In genomic region chr5:91092859-91093843, GRCh38 we compare ENCODE assay signal across 25 cellular contexts.
"Had no signal": no experiment of that assay in that cellular context is flagged by ENCODE, and none has a peak within 500 bp of the region (broad histone marks: within the 10 kb centered on the region; RNA-seq: fewer than 3 reads in every experiment).

No MANE protein-coding gene starts in this region.

- H3K9me3 ChIP-seq: breast epithelium, gastroesophageal sphincter, neutrophil, pancreas, right atrium auricular region, testis, uterus had no signal

- FAIRE-seq: colon, keratinocyte, pancreas had no signal

- H3K4me1 ChIP-seq: breast epithelium, testis, uterus had no signal

- ATAC-seq: activated CD4-positive, alpha-beta T cell treated with anti-CD3 and anti-CD28 coated beads for 36 hours; activated CD8-positive, alpha-beta memory T cell treated with anti-CD3 and anti-CD28 coated beads, Interleukin-2, amount 10 ng/mL, durations not matched to agents 7 days and 5 days; activated CD8-positive, alpha-beta T cell treated with anti-CD3 and anti-CD28 coated beads, Interleukin-2, amount 10 ng/mL, durations not matched to agents 7 days and 5 days; activated naive CD8-positive, alpha-beta T cell treated with anti-CD3 and anti-CD28 coated beads, Interleukin-2, amount 50 U/mL, for 24 hours; gastroesophageal sphincter; left cardiac atrium; left ventricle myocardium superior; pancreas; stimulated activated naive CD8-positive, alpha-beta T cell treated with anti-CD3 and anti-CD28 coated beads, Interleukin-15, Interleukin-2, amounts not matched to agents 100 U/mL and 50 U/mL, for 24 hours had no signal

- DNase-seq: activated B cell treated with CpG ODN at 0.5 μM for 24 hours; activated CD4-positive, alpha-beta T cell treated with anti-CD3 and anti-CD28 coated beads for 36 hours; activated CD8-positive, alpha-beta memory T cell treated with anti-CD3 and anti-CD28 coated beads, Interleukin-2, amount 10 ng/mL, durations not matched to agents 7 days and 5 days; activated CD8-positive, alpha-beta T cell treated with anti-CD3 and anti-CD28 coated beads, Interleukin-2, amount 10 ng/mL, durations not matched to agents 7 days and 5 days; activated naive CD8-positive, alpha-beta T cell treated with anti-CD3 and anti-CD28 coated beads, Interleukin-2, amount 50 U/mL, for 24 hours; activated T-cell treated with anti-CD3 and anti-CD28 coated beads, Interleukin-2, amount 50 U/mL, for 48 hours; dermis blood vessel endothelial cell; effector CD8-positive, alpha-beta T cell; hippocampal formation; left cardiac atrium; left ventricle myocardium superior; naive B cell; nephron progenitor cell; pancreas; stimulated activated CD4-positive, alpha-beta T cell treated with anti-CD3 and anti-CD28 coated beads, Interleukin-2, amount 100 ng/mL, for 48 hours; stimulated activated naive CD8-positive, alpha-beta T cell treated with anti-CD3 and anti-CD28 coated beads, Interleukin-15, Interleukin-2, amounts not matched to agents 100 U/mL and 50 U/mL, for 24 hours; T-helper 2 cell; testis; uterus had no signal

- H3K27me3 ChIP-seq: breast epithelium, gastroesophageal sphincter, neutrophil, pancreas, right atrium auricular region, testis, uterus had no signal

- H3K4me3 ChIP-seq: breast epithelium, gastroesophageal sphincter, pancreas, right atrium auricular region, testis, uterus had no signal

- H3K36me3 ChIP-seq: breast epithelium, gastroesophageal sphincter, neutrophil, pancreas, right atrium auricular region, uterus had no signal

- H3K27ac ChIP-seq: breast epithelium, gastroesophageal sphincter, neutrophil, pancreas, right atrium auricular region, testis, uterus had no signal
